Comparison of ENCODE assay signal across 1 cellular context in genomic region chr17:4901108-4901647, GRCh38.
TF ChIP-seq lines count a peak whose summit lies in the region.

No MANE protein-coding gene starts in this region.

TF ChIP-seq in H1, 55 proteins besides CTCF, POLR2A, EP300 and RAD21:
- TF ChIP-seq SP4 (IDR thresholded peaks at IDR 0.05; ENCODE audit: low read length) (no peak), HDAC2 (IDR thresholded peaks at IDR 0.05; ENCODE audit: borderline replicate concordance in 1 of 2, low read depth in 2 of 2, low read length in 2 of 2) (0 out of 4 replicates have a peak, but pooled peaks of 1 of the 2 experiments have one; percentile 26), SIX5 (IDR thresholded peaks at IDR 0.05; ENCODE audit: low read depth, low read length) (no peak), SP2 (IDR thresholded peaks at IDR 0.05; ENCODE audit: low read length) (no peak), SIN3A (conservative IDR thresholded peaks at IDR 0.05 in 1 of 2, IDR thresholded peaks at IDR 0.05 in 1 of 2; ENCODE audit: low read depth in 1 of 2, low read length in 2 of 2) (peak in 1 of 2 experiments; percentile 83; a peak in 2 of 4 replicates), ASH2L (IDR thresholded peaks at IDR 0.05; ENCODE audit: low read length) (peak; percentile 34), CHD2 (IDR thresholded peaks at IDR 0.05; ENCODE audit: low read length) (no peak), POU5F1 (IDR thresholded peaks at IDR 0.05; ENCODE audit: low read depth, low read length) (no peak), SAP30 (IDR thresholded peaks at IDR 0.05; ENCODE audit: insufficient read depth, insufficient replicate concordance, low read length) (no peak), KDM1A (IDR thresholded peaks at IDR 0.05; ENCODE audit: borderline replicate concordance, low read length) (no peak), TAF1 (IDR thresholded peaks at IDR 0.05; ENCODE audit: low read depth, low read length) (no peak), EGR1 (IDR thresholded peaks at IDR 0.05; ENCODE audit: borderline replicate concordance, low read depth, low read length) (no peak), SUZ12 (IDR thresholded peaks at IDR 0.05; ENCODE audit: low read length) (no peak), YY1 (IDR thresholded peaks at IDR 0.05; ENCODE audit: low read depth, low read length) (no peak)
- TF ChIP-seq, protein P1, sequence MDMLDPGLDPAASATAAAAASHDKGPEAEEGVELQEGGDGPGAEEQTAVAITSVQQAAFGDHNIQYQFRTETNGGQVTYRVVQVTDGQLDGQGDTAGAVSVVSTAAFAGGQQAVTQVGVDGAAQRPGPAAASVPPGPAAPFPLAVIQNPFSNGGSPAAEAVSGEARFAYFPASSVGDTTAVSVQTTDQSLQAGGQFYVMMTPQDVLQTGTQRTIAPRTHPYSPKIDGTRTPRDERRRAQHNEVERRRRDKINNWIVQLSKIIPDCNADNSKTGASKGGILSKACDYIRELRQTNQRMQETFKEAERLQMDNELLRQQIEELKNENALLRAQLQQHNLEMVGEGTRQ (IDR thresholded peaks at IDR 0.05; ENCODE audit: low read length), result no peak
- TF ChIP-seq, protein P2, sequence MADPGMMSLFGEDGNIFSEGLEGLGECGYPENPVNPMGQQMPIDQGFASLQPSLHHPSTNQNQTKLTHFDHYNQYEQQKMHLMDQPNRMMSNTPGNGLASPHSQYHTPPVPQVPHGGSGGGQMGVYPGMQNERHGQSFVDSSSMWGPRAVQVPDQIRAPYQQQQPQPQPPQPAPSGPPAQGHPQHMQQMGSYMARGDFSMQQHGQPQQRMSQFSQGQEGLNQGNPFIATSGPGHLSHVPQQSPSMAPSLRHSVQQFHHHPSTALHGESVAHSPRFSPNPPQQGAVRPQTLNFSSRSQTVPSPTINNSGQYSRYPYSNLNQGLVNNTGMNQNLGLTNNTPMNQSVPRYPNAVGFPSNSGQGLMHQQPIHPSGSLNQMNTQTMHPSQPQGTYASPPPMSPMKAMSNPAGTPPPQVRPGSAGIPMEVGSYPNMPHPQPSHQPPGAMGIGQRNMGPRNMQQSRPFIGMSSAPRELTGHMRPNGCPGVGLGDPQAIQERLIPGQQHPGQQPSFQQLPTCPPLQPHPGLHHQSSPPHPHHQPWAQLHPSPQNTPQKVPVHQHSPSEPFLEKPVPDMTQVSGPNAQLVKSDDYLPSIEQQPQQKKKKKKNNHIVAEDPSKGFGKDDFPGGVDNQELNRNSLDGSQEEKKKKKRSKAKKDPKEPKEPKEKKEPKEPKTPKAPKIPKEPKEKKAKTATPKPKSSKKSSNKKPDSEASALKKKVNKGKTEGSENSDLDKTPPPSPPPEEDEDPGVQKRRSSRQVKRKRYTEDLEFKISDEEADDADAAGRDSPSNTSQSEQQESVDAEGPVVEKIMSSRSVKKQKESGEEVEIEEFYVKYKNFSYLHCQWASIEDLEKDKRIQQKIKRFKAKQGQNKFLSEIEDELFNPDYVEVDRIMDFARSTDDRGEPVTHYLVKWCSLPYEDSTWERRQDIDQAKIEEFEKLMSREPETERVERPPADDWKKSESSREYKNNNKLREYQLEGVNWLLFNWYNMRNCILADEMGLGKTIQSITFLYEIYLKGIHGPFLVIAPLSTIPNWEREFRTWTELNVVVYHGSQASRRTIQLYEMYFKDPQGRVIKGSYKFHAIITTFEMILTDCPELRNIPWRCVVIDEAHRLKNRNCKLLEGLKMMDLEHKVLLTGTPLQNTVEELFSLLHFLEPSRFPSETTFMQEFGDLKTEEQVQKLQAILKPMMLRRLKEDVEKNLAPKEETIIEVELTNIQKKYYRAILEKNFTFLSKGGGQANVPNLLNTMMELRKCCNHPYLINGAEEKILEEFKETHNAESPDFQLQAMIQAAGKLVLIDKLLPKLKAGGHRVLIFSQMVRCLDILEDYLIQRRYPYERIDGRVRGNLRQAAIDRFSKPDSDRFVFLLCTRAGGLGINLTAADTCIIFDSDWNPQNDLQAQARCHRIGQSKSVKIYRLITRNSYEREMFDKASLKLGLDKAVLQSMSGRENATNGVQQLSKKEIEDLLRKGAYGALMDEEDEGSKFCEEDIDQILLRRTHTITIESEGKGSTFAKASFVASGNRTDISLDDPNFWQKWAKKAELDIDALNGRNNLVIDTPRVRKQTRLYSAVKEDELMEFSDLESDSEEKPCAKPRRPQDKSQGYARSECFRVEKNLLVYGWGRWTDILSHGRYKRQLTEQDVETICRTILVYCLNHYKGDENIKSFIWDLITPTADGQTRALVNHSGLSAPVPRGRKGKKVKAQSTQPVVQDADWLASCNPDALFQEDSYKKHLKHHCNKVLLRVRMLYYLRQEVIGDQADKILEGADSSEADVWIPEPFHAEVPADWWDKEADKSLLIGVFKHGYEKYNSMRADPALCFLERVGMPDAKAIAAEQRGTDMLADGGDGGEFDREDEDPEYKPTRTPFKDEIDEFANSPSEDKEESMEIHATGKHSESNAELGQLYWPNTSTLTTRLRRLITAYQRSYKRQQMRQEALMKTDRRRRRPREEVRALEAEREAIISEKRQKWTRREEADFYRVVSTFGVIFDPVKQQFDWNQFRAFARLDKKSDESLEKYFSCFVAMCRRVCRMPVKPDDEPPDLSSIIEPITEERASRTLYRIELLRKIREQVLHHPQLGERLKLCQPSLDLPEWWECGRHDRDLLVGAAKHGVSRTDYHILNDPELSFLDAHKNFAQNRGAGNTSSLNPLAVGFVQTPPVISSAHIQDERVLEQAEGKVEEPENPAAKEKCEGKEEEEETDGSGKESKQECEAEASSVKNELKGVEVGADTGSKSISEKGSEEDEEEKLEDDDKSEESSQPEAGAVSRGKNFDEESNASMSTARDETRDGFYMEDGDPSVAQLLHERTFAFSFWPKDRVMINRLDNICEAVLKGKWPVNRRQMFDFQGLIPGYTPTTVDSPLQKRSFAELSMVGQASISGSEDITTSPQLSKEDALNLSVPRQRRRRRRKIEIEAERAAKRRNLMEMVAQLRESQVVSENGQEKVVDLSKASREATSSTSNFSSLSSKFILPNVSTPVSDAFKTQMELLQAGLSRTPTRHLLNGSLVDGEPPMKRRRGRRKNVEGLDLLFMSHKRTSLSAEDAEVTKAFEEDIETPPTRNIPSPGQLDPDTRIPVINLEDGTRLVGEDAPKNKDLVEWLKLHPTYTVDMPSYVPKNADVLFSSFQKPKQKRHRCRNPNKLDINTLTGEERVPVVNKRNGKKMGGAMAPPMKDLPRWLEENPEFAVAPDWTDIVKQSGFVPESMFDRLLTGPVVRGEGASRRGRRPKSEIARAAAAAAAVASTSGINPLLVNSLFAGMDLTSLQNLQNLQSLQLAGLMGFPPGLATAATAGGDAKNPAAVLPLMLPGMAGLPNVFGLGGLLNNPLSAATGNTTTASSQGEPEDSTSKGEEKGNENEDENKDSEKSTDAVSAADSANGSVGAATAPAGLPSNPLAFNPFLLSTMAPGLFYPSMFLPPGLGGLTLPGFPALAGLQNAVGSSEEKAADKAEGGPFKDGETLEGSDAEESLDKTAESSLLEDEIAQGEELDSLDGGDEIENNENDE (IDR thresholded peaks at IDR 0.05; ENCODE audit: insufficient replicate concordance, low read length), result no peak
